In the genomic region with DNA sequence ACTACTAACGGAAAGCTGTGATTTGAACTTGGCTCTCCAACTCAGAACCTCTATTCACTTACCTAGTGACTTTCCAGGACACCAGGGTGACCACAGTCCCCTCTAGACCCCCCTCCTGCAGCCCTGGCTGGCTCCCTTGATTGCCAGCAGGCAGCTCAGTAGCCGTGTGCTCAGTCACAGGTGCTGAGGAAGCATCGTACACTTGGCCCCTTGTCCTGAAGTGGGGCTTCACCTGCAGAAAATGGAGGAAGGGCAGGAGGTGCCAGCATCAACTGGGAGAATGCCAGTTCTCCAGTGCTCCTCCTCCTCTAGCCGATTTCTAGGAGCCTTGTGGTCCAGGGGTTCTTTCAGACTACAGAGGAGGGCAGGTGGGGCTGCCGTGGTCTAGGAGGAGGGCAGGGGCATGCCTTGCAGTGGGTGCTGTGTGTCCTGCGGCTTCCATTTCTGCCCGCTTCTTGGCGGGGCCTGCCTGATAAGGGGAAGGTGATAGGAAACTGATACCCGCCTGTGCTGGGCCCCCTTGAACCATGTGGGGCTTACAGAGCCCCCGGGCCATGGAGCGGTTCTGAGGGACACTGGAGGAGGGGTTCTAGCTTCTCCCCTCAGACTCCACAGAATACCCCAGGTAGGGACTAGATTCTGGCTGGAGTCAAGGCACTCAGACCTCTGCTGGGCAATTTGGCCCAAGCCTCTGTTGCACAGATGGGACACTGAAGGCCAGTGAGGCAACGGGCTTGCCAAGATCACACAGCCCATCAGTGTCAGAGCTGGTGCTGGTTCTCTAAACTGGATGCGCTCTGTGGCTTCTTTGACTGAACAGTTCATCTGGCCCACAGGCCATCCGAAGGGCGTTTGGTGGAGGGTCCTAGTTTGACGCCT, we compare ENCODE assay signal across 14 cellular contexts. TPM values are rescaled to one million over a fixed set of nuclear protein-coding genes. Genes with fewer than 3 reads are reported as not detected.
DNase-seq lines count a peak whose midpoint lies in the region; ATAC-seq and TF ChIP-seq lines count a peak whose summit lies in the region.
"Had no signal": no experiment of that assay in that cellular context is flagged by ENCODE, and none has a peak within 500 bp of the region (broad histone marks: within the 10 kb centered on the region; RNA-seq: fewer than 3 reads in every experiment).

No MANE protein-coding gene starts in this region.

- H3K36me3 ChIP-seq in upper lobe of right lung, result no peaks in the 10 kb centered on the region
- no peaks in the 10 kb centered on the region for H3K36me3 ChIP-seq in esophagus squamous epithelium

- peak; percentile 7 for ATAC-seq in stimulated activated naive CD8-positive, alpha-beta T cell treated with anti-CD3 and anti-CD28 coated beads, Interleukin-15, amount 100 ng/mL, for 72 hours
- no peak for ATAC-seq in stimulated activated naive CD8-positive, alpha-beta T cell treated with anti-CD3 and anti-CD28 coated beads, Interleukin-15, Interleukin-2, amounts not matched to agents 100 U/mL and 50 U/mL, for 24 hours
- ATAC-seq in upper lobe of right lung, result no peak

- peaks cover 9% of the 10 kb centered on the region for H3K27me3 ChIP-seq in upper lobe of right lung
- H3K27me3 ChIP-seq in esophagus squamous epithelium, result peaks cover 0 to 10% (median 0%) of the 10 kb centered on the region in 4 donors

- 45 to 62% methylated on average over 6 to 8 of the region's 16 CpGs for WGBS in esophagus squamous epithelium, 2 donors

- H3K36me3 Mint-ChIP-seq in brain, result no peaks in the 10 kb centered on the region

- DNase-seq in stimulated activated naive CD8-positive, alpha-beta T cell treated with anti-CD3 and anti-CD28 coated beads, Interleukin-15, amount 100 ng/mL, for 72 hours, result no peak
- no peak for DNase-seq in stimulated activated naive CD8-positive, alpha-beta T cell treated with anti-CD3 and anti-CD28 coated beads, Interleukin-15, Interleukin-2, amounts not matched to agents 100 U/mL and 50 U/mL, for 24 hours
- peak; percentile 76 for DNase-seq in mesenteric fat pad (ENCODE audit: low spot score)
- DNase-seq in upper lobe of right lung, result peak; percentile 50
- DNase-seq in HK-2 (ENCODE audit: unreplicated experiment), result no peak
- no peak for DNase-seq in DMS 273 (lab: John Stamatoyannopoulos, UW; ENCODE audit: unreplicated experiment)
- no peak for DNase-seq in esophagus squamous epithelium (lab: John Stamatoyannopoulos, UW)
- DNase-seq: NCI-H187 treated with DMSO at 0.1 percent for 48 hours, NCI-H510A had no signal

- intact Hi-C loops in upper lobe of right lung (cut with DNase I), result no loop called here
- intact Hi-C loops in esophagus squamous epithelium (cut with DNase I), result loop anchor here (10.0 kb wide), 1 partner anchor 161 kb away; the partner anchor contains the start of gene COL13A1

- TF ChIP-seq POLR2A in esophagus squamous epithelium (IDR thresholded peaks at IDR 0.05), result no peak

- H3K4me3 Mint-ChIP-seq in stimulated activated naive CD8-positive, alpha-beta T cell treated with anti-CD3 and anti-CD28 coated beads, Interleukin-15, amount 100 ng/mL, for 72 hours, result no peak overlapping the region
- H3K4me3 Mint-ChIP-seq in brain, result peak overlapping the region in 1 of 5 experiments; percentile 5
- H3K4me3 Mint-ChIP-seq: CD4-positive, alpha-beta T cell had no signal

- H3K4me1 Mint-ChIP-seq in stimulated activated naive CD8-positive, alpha-beta T cell treated with anti-CD3 and anti-CD28 coated beads, Interleukin-15, amount 100 ng/mL, for 72 hours, result no peaks in the 10 kb centered on the region
- peaks cover 56% of the 10 kb centered on the region for H3K4me1 Mint-ChIP-seq in brain

- H3K9me3 ChIP-seq in upper lobe of right lung, result no peaks in the 10 kb centered on the region
- no peaks in the 10 kb centered on the region for H3K9me3 ChIP-seq in esophagus squamous epithelium

- H3K4me1 ChIP-seq in upper lobe of right lung (no peaks in the 10 kb centered on the region), esophagus squamous epithelium (peaks cover 8 to 38% (median 26%) of the 10 kb centered on the region in 3 donors)

- TF ChIP-seq CTCF in brain (conservative IDR thresholded peaks at IDR 0.05) (no peak), upper lobe of right lung (IDR thresholded peaks at IDR 0.05) (no peak), esophagus squamous epithelium (IDR thresholded peaks at IDR 0.05) (no peak)

- H3K27ac ChIP-seq in upper lobe of right lung (no peak overlapping the region), esophagus squamous epithelium (no peak overlapping the region)
- H3K27ac ChIP-seq: GM23248, RWPE1, SK-N-MC had no signal

- no peak overlapping the region for H3K27ac Mint-ChIP-seq in stimulated activated naive CD8-positive, alpha-beta T cell treated with anti-CD3 and anti-CD28 coated beads, Interleukin-15, amount 100 ng/mL, for 72 hours
- peak overlapping the region in 3 of 5 experiments; percentile 73 to 99 (median 94) for H3K27ac Mint-ChIP-seq in brain
- H3K27ac Mint-ChIP-seq: CD4-positive, alpha-beta T cell had no signal

- no peak overlapping the region for H3K4me3 ChIP-seq in upper lobe of right lung
- no peak overlapping the region for H3K4me3 ChIP-seq in esophagus squamous epithelium
- H3K4me3 ChIP-seq: GM23248, SK-N-MC had no signal

- H3K27me3 Mint-ChIP-seq in stimulated activated naive CD8-positive, alpha-beta T cell treated with anti-CD3 and anti-CD28 coated beads, Interleukin-15, amount 100 ng/mL, for 72 hours, result no peaks in the 10 kb centered on the region
- H3K27me3 Mint-ChIP-seq in brain, result peaks cover 7% of the 10 kb centered on the region

- H3K9me3 Mint-ChIP-seq in stimulated activated naive CD8-positive, alpha-beta T cell treated with anti-CD3 and anti-CD28 coated beads, Interleukin-15, amount 100 ng/mL, for 72 hours, result no peaks in the 10 kb centered on the region
- peaks cover 0 to 3% (median 0%) of the 10 kb centered on the region in 5 experiments for H3K9me3 Mint-ChIP-seq in brain
- H3K9me3 Mint-ChIP-seq: CD4-positive, alpha-beta T cell had no signal

RNA-seq across cellular contexts. Expression of gene FAM241B, which starts 14.0 kb away (rescaled TPM):
- polyA plus RNA-seq in brain (ENCODE audit: insufficient read depth, low read depth, low replicate concordance), result 33.9 TPM
- total RNA-seq in mesenteric fat pad (2.6 TPM), upper lobe of right lung (5.2 TPM), esophagus squamous epithelium (1 to 10 TPM in 3 of 4 donors, not detected in 1; 1.2 to 1.7 (median 1.3) TPM)
- total RNA-seq: GM23248 had no signal

Comparison
In these comparisons a context has a peak if more than half of its experiments do, and no peak if none do; other contexts are left out.
1. DNase-seq: peak in mesenteric fat pad (single experiment) and upper lobe of right lung (single experiment); none in stimulated activated naive CD8-positive, alpha-beta T cell treated with anti-CD3 and anti-CD28 coated beads, Interleukin-15, amount 100 ng/mL, for 72 hours (0 of 2), stimulated activated naive CD8-positive, alpha-beta T cell treated with anti-CD3 and anti-CD28 coated beads, Interleukin-15, Interleukin-2, amounts not matched to agents 100 U/mL and 50 U/mL, for 24 hours (single experiment), HK-2 (single experiment), DMS 273 (single experiment) and esophagus squamous epithelium (single experiment).
2. H3K27ac Mint-ChIP-seq: peak in brain (3 of 5); none in stimulated activated naive CD8-positive, alpha-beta T cell treated with anti-CD3 and anti-CD28 coated beads, Interleukin-15, amount 100 ng/mL, for 72 hours (0 of 2).